ENCODE assay signal across 2 cellular contexts in the genomic region with DNA sequence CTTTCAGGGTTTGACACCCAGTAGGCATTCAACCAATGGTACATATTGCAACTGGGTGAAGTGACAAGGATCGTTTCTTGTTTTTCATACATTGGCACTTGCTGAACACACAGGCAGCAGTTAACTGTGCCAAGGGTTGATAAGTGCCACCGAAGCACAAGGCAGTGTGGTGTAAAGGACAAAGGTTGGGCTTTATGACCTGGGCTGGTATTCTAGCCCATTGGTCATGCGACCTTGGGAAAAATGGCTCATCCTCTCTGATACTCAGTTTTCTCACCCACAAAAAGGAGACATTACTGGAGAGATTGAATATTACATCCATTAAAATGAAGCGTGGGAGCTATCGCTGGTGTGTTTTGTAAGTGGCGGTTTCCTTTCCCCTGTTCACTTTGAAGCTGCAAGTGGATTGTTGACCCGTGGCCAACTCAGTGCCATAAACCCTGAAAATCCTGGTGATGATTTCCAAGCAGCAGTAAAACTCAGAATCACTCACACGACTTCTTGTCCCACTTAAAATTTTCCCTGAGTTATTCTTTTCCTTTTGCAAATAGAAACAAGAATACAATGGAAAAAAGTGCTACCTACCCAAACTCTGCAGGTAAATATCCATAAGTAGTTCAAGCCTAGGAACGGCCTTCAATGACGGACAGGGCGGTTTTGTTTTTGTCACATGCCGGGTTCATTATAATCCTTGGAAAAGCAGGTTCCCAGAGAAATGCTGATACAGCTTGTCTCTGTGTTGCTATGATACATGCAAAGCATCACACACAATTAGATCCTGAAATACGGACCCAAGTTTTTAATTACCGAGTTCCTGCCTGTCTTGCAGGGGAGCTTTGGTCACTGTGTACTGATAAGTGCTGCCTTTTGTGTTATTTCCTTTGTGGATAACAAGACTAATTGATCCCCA.
TF ChIP-seq lines count a peak whose summit lies in the region.

No MANE protein-coding gene starts in this region.

TF ChIP-seq in K562, 482 proteins besides CTCF, POLR2A, EP300 and RAD21:
- TF ChIP-seq, protein P1, sequence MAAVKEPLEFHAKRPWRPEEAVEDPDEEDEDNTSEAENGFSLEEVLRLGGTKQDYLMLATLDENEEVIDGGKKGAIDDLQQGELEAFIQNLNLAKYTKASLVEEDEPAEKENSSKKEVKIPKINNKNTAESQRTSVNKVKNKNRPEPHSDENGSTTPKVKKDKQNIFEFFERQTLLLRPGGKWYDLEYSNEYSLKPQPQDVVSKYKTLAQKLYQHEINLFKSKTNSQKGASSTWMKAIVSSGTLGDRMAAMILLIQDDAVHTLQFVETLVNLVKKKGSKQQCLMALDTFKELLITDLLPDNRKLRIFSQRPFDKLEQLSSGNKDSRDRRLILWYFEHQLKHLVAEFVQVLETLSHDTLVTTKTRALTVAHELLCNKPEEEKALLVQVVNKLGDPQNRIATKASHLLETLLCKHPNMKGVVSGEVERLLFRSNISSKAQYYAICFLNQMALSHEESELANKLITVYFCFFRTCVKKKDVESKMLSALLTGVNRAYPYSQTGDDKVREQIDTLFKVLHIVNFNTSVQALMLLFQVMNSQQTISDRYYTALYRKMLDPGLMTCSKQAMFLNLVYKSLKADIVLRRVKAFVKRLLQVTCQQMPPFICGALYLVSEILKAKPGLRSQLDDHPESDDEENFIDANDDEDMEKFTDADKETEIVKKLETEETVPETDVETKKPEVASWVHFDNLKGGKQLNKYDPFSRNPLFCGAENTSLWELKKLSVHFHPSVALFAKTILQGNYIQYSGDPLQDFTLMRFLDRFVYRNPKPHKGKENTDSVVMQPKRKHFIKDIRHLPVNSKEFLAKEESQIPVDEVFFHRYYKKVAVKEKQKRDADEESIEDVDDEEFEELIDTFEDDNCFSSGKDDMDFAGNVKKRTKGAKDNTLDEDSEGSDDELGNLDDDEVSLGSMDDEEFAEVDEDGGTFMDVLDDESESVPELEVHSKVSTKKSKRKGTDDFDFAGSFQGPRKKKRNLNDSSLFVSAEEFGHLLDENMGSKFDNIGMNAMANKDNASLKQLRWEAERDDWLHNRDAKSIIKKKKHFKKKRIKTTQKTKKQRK (IDR thresholded peaks at IDR 0.05; ENCODE audit: borderline replicate concordance, low read depth, low read length), result no peak
- TF ChIP-seq EGR1 (conservative IDR thresholded peaks at IDR 0.05) (no peak), ZNF316 (IDR thresholded peaks at IDR 0.05) (peak; percentile 41; the same call in 1 of the 2 replicates)

TF ChIP-seq in GM12891, 5 proteins besides CTCF, POLR2A, EP300 and RAD21:
- TF ChIP-seq PAX5 (IDR thresholded peaks at IDR 0.05; ENCODE audit: insufficient read depth, low read length, severe bottlenecking) (no peak), TAF1 (IDR thresholded peaks at IDR 0.05; ENCODE audit: low read depth, low read length) (no peak), POU2F2 (IDR thresholded peaks at IDR 0.05; ENCODE audit: low read depth, low read length) (no peak), SPI1 (IDR thresholded peaks at IDR 0.05; ENCODE audit: low read depth, low read length) (no peak), POLR2AphosphoS5 (IDR thresholded peaks at IDR 0.05; ENCODE audit: low read depth, low read length) (no peak)
